ENCODE assay signal across 8 cellular contexts in the genomic region with DNA sequence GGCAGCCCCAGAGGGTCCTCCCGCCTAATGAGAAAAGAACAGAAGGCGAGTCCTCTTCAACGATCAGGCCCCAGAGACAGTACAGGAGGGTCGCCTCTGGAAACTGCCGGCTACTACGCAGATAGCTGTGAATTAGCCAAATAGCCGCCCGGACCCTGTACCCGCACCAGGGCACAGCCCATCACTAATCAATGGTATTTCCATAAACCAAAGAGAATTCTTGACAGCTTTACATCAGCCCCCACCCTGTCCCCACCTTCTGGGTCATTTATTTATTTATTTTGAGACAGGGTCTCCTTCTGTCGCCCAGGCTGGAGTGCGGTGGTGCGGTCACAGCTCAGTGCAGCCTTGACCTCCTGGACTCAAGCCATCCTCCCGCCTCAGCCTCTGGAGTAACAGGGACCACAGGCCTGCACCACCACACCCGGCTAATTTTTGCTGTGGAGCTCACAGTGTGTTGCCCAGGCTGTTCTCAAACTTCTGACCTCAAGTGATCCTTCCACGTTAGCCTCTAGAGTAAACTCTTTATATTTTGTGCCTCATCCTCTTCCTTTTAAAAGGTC. TPM values are rescaled to one million over a fixed set of nuclear protein-coding genes. Genes with fewer than 3 reads are reported as not detected.
DNase-seq lines count a peak whose midpoint lies in the region; ATAC-seq, FAIRE-seq and TF ChIP-seq lines count a peak whose summit lies in the region.

No MANE protein-coding gene starts in this region.

- no peaks in the 10 kb centered on the region for H3K36me3 ChIP-seq in CD8-positive, alpha-beta T cell (ENCODE audit: insufficient read depth, low read length)
- H3K36me3 ChIP-seq in OCI-LY1 (ENCODE audit: insufficient read depth, low read length) = no peaks in the 10 kb centered on the region; the same call in 1 of the 2 replicates
- H3K36me3 ChIP-seq in endothelial cell of umbilical vein (ENCODE audit: control insufficient read depth in 2 of 2, extremely low read depth in 1 of 2, insufficient read depth in 2 of 2, low read length in 2 of 2) = no peaks in the 10 kb centered on the region

- no TSS peak for BruUV-seq in endothelial cell of umbilical vein (replicated peaks; lab: Mats Ljungman, UMichigan)

- peak overlapping the region; percentile 93 for H3K4me2 ChIP-seq in OCI-LY1 (ENCODE audit: low read length)
- peak overlapping the region; percentile 6 for H3K4me2 ChIP-seq in endothelial cell of umbilical vein (ENCODE audit: insufficient read depth, low read length)

- H3K4me3 ChIP-seq in CD8-positive, alpha-beta T cell (ENCODE audit: low read depth, low read length) = peak overlapping the region; percentile 84
- H3K4me3 ChIP-seq in OCI-LY1 (ENCODE audit: low read depth, low read length, poor library complexity, severe bottlenecking) = peak overlapping the region; percentile 74
- H3K4me3 ChIP-seq in endothelial cell of umbilical vein (replicated peaks in 1 of 3; ENCODE audit: insufficient read depth in 1 of 3, low read depth in 1 of 3, low read length in 3 of 3) = peak overlapping the region in 2 of 3 experiments; percentile 43 to 64

- H3K4me1 Mint-ChIP-seq in CD8-positive, alpha-beta T cell (ENCODE audit: low read depth) = peaks cover 36% of the 10 kb centered on the region
- H3K4me1 Mint-ChIP-seq in osteocyte (ENCODE audit: unreplicated experiment) = peaks cover 28% of the 10 kb centered on the region

- peaks cover 31% of the 10 kb centered on the region for H3K4me1 ChIP-seq in CD8-positive, alpha-beta T cell (ENCODE audit: insufficient read depth, low read length)
- H3K4me1 ChIP-seq in OCI-LY1 (ENCODE audit: insufficient read depth, low read length, severe bottlenecking) = peaks cover 27% of the 10 kb centered on the region
- H3K4me1 ChIP-seq in endothelial cell of umbilical vein (ENCODE audit: control insufficient read depth, extremely low read depth, insufficient read depth, low read length) = peaks cover 5% of the 10 kb centered on the region

- H4K20me1 ChIP-seq in OCI-LY1 (ENCODE audit: insufficient read depth, low read length) = no peaks in the 10 kb centered on the region
- no peaks in the 10 kb centered on the region for H4K20me1 ChIP-seq in endothelial cell of umbilical vein (replicated peaks; ENCODE audit: control insufficient read depth, extremely low read depth, insufficient read depth, low read length)

- CTCF ChIA-PET in CD8-positive, alpha-beta T cell (lab: Charles Lee) = no interaction called here
- CTCF ChIA-PET in endothelial cell of umbilical vein (lab: Charles Lee) = no interaction called here

- no peaks in the 10 kb centered on the region for H3K9me2 ChIP-seq in OCI-LY1 (ENCODE audit: low read depth, low read length)

- no peaks in the 10 kb centered on the region for H3K9me3 ChIP-seq in CD8-positive, alpha-beta T cell (ENCODE audit: low read length)
- no peaks in the 10 kb centered on the region for H3K9me3 ChIP-seq in OCI-LY1 (ENCODE audit: low read length)
- no peaks in the 10 kb centered on the region for H3K9me3 ChIP-seq in endothelial cell of umbilical vein (replicated peaks; ENCODE audit: control insufficient read depth, insufficient read depth, low read length)

- dilution Hi-C loops in endothelial cell of umbilical vein (cut with MboI; ENCODE audit: extremely low pct_ligation_motif_present, low sequenced_read_pairs) = no loop called here

- DNase-seq in CD8-positive, alpha-beta T cell = no peak
- DNase-seq in endothelial cell of umbilical vein (ENCODE audit: low read depth, low spot score) = no peak
- DNase-seq in osteocyte (ENCODE audit: extremely low spot score, unreplicated experiment) = no peak
- DNase-seq in NK-92 treated with Interleukin-12 subunit alpha and Interleukin-12 subunit beta, amount 100 ng/mL, for 24 hours (lab: John Stamatoyannopoulos, UW) = no peak
- no peak for DNase-seq in dermis blood vessel endothelial cell
- DNase-seq in globus pallidus (ENCODE audit: low spot score) = no peak
- DNase-seq in stimulated activated naive CD4-positive, alpha-beta T cell (lab: John Stamatoyannopoulos, UW) = no peak

- POLR2A ChIA-PET in CD8-positive, alpha-beta T cell (lab: Charles Lee) = interaction anchor here (0.9 to 1.1 kb wide), 2 partner anchors 18 to 55 kb away, joined by 3 to 6 read pairs; a partner anchor contains a TSS
- POLR2A ChIA-PET in endothelial cell of umbilical vein (lab: Charles Lee) = interaction anchor here (0.8 kb wide), 1 partner anchor 17 kb away, joined by 4 read pairs; no protein-coding TSS in a partner anchor

- H3F3A ChIP-seq in OCI-LY1 (ENCODE audit: insufficient read depth, low read length) = no peaks in the 10 kb centered on the region

- no peaks in the 10 kb centered on the region for H3K27me3 ChIP-seq in CD8-positive, alpha-beta T cell (ENCODE audit: insufficient read depth, low read length)
- H3K27me3 ChIP-seq in OCI-LY1 (ENCODE audit: insufficient read depth, low read length) (no peaks in the 10 kb centered on the region), endothelial cell of umbilical vein (ENCODE audit: control insufficient read depth in 2 of 2, insufficient read depth in 2 of 2, low read length in 2 of 2) (no peaks in the 10 kb centered on the region)

- H3K9ac ChIP-seq in OCI-LY1 (ENCODE audit: low read length) (peak overlapping the region; percentile 95), endothelial cell of umbilical vein (replicated peaks; ENCODE audit: extremely low read depth, insufficient read depth, low read length) (peak overlapping the region; percentile 79)

- TF ChIP-seq POLR2A in endothelial cell of umbilical vein (IDR thresholded peaks at IDR 0.05; ENCODE audit: low read depth, low read length) = no peak

- peak overlapping the region; percentile 81 for H3K27ac ChIP-seq in CD8-positive, alpha-beta T cell (ENCODE audit: low read depth, low read length)
- H3K27ac ChIP-seq in OCI-LY1 (ENCODE audit: low read depth, low read length, poor library complexity, severe bottlenecking) = no peak overlapping the region
- H3K27ac ChIP-seq in endothelial cell of umbilical vein (ENCODE audit: insufficient read depth, low read depth, low read length) = no peak overlapping the region

- no peak for TF ChIP-seq CTCF in CD8-positive, alpha-beta T cell (IDR thresholded peaks at IDR 0.05)
- no peak for TF ChIP-seq CTCF in OCI-LY1 (IDR thresholded peaks at IDR 0.05; ENCODE audit: low read length)
- no peak for TF ChIP-seq CTCF in endothelial cell of umbilical vein (IDR thresholded peaks at IDR 0.05; ENCODE audit: extremely low read depth in 1 of 2, insufficient read depth in 1 of 2, low read depth in 1 of 2, low read length in 2 of 2)
- no peak for TF ChIP-seq CTCF in osteocyte (IDR thresholded peaks at IDR 0.05)

- H3K27ac Mint-ChIP-seq in CD8-positive, alpha-beta T cell = peak overlapping the region; percentile 90
- peak overlapping the region; percentile 75 for H3K27ac Mint-ChIP-seq in osteocyte (ENCODE audit: unreplicated experiment)

- no peak for FAIRE-seq in endothelial cell of umbilical vein (lab: Jason Lieb, UNC)

- H2AFZ ChIP-seq in OCI-LY1 (ENCODE audit: low read length) (no peak overlapping the region), endothelial cell of umbilical vein (ENCODE audit: low read depth, low read length) (peak overlapping the region; percentile 49)

- H3K9me3 Mint-ChIP-seq in CD8-positive, alpha-beta T cell = no peaks in the 10 kb centered on the region
- no peaks in the 10 kb centered on the region for H3K9me3 Mint-ChIP-seq in osteocyte (ENCODE audit: unreplicated experiment)

- H3K27me3 Mint-ChIP-seq in CD8-positive, alpha-beta T cell (ENCODE audit: low read depth) = no peaks in the 10 kb centered on the region
- no peaks in the 10 kb centered on the region for H3K27me3 Mint-ChIP-seq in osteocyte (ENCODE audit: unreplicated experiment)

- ATAC-seq in CD8-positive, alpha-beta T cell = no peak

- H3K79me2 ChIP-seq in OCI-LY1 (ENCODE audit: insufficient read depth, low read length) = 0 out of 2 replicates have a peak, but pooled peaks cover 5% of the 10 kb centered on the region
- H3K79me2 ChIP-seq in endothelial cell of umbilical vein (ENCODE audit: control insufficient read depth, insufficient read depth, low read length) = peaks cover 17% of the 10 kb centered on the region

- H3K36me3 Mint-ChIP-seq in CD8-positive, alpha-beta T cell = peaks cover 5% of the 10 kb centered on the region
- H3K36me3 Mint-ChIP-seq in osteocyte (ENCODE audit: unreplicated experiment) = no peaks in the 10 kb centered on the region

- no peaks in the 10 kb centered on the region for H3K9me1 ChIP-seq in endothelial cell of umbilical vein (replicated peaks; ENCODE audit: control insufficient read depth, extremely low read depth, insufficient read depth, low read length)

- peak overlapping the region; percentile 83 for H3K4me3 Mint-ChIP-seq in CD8-positive, alpha-beta T cell
- peak overlapping the region; percentile 79 for H3K4me3 Mint-ChIP-seq in osteocyte (ENCODE audit: unreplicated experiment)

- intact Hi-C loops in CD8-positive, alpha-beta T cell (cut with DNase I, micrococcal nuclease) = loop anchor here (1.0 to 10.0 kb wide), 6 partner anchors 18 to 171 kb away; a partner anchor contains a TSS
- intact Hi-C loops in endothelial cell of umbilical vein (cut with micrococcal nuclease) = loop anchor here (2.0 kb wide), 1 partner anchor 55 kb away; a partner anchor contains a TSS

RNA-seq across cellular contexts. Expression of a gene that starts 0.8 kb away (rescaled TPM):
- total RNA-seq in CD8-positive, alpha-beta T cell = 10 to 100 TPM; 85.7 to 90.0 TPM
- 89.8 and 94.9 TPM in 2 replicates for total RNA-seq in endothelial cell of umbilical vein
- 59.8 and 76.1 TPM in 2 replicates for polyA plus RNA-seq in endothelial cell of umbilical vein
- polyA plus RNA-seq in endothelial cell of umbilical vein (2011; cell fraction: cytosol; rRNA removed) = 32.8 and 46.6 TPM in 2 replicates
- polyA plus RNA-seq in endothelial cell of umbilical vein (2011; cell fraction: nucleus; rRNA removed) = 214 and 337 TPM in 2 replicates
- polyA plus RNA-seq in endothelial cell of umbilical vein (2012) = 71.9 and 88.4 TPM in 2 replicates
- 52.1 and 73.9 TPM in 2 replicates for polyA minus RNA-seq in endothelial cell of umbilical vein
- polyA minus RNA-seq in endothelial cell of umbilical vein (2011; cell fraction: cytosol; rRNA and poly(A)+ RNA removed) = 26.7 TPM
- polyA minus RNA-seq in endothelial cell of umbilical vein (2011; cell fraction: nucleus; rRNA and poly(A)+ RNA removed) = 52.9 and 94.4 TPM in 2 replicates
- 177 and 179 TPM in 2 replicates for total RNA-seq in osteocyte
- total RNA-seq in dermis blood vessel endothelial cell = 69.9 and 96.7 TPM in 2 replicates

RNA-seq across cellular contexts. Expression of a gene that starts 13.1 kb away (rescaled TPM):
- total RNA-seq in CD8-positive, alpha-beta T cell = not detected
- total RNA-seq in endothelial cell of umbilical vein (0.31 TPM in 1 of 2 replicates, not detected in the other), osteocyte (not detected in 2 replicates), dermis blood vessel endothelial cell (0.09 TPM in 1 of 2 replicates, not detected in the other)
- not detected in 2 replicates for polyA plus RNA-seq in endothelial cell of umbilical vein
- not detected in 2 replicates for polyA plus RNA-seq in endothelial cell of umbilical vein (2011; cell fraction: cytosol; rRNA removed)
- polyA plus RNA-seq in endothelial cell of umbilical vein (2011; cell fraction: nucleus; rRNA removed) = not detected in 2 replicates
- not detected in 2 replicates for polyA plus RNA-seq in endothelial cell of umbilical vein (2012)
- not detected in 2 replicates for polyA minus RNA-seq in endothelial cell of umbilical vein
- not detected for polyA minus RNA-seq in endothelial cell of umbilical vein (2011; cell fraction: cytosol; rRNA and poly(A)+ RNA removed)
- not detected in 2 replicates for polyA minus RNA-seq in endothelial cell of umbilical vein (2011; cell fraction: nucleus; rRNA and poly(A)+ RNA removed)

RNA-seq across cellular contexts. Expression of a gene that starts 17.5 kb away (rescaled TPM):
- 10 to 100 TPM; 23.0 to 23.6 TPM for total RNA-seq in CD8-positive, alpha-beta T cell
- total RNA-seq in endothelial cell of umbilical vein (60.5 and 61.6 TPM in 2 replicates), osteocyte (35.7 and 37.8 TPM in 2 replicates), dermis blood vessel endothelial cell (19.7 and 21.3 TPM in 2 replicates)
- polyA plus RNA-seq in endothelial cell of umbilical vein = 30.7 and 32.8 TPM in 2 replicates
- 14.5 and 21.1 TPM in 2 replicates for polyA plus RNA-seq in endothelial cell of umbilical vein (2011; cell fraction: cytosol; rRNA removed)
- 124 and 125 TPM in 2 replicates for polyA plus RNA-seq in endothelial cell of umbilical vein (2011; cell fraction: nucleus; rRNA removed)
- polyA plus RNA-seq in endothelial cell of umbilical vein (2012) = 25.5 and 32.2 TPM in 2 replicates
- polyA minus RNA-seq in endothelial cell of umbilical vein = 9.7 and 17.8 TPM in 2 replicates
- 16.3 TPM for polyA minus RNA-seq in endothelial cell of umbilical vein (2011; cell fraction: cytosol; rRNA and poly(A)+ RNA removed)
- polyA minus RNA-seq in endothelial cell of umbilical vein (2011; cell fraction: nucleus; rRNA and poly(A)+ RNA removed) = 21.6 and 26.8 TPM in 2 replicates

RNA-seq across cellular contexts. Expression of a gene that starts 31.3 kb away (rescaled TPM):
- 1 to 10 TPM; 2.2 to 2.4 TPM for total RNA-seq in CD8-positive, alpha-beta T cell
- total RNA-seq in endothelial cell of umbilical vein (0.25 and 0.75 TPM in 2 replicates), osteocyte (1.0 and 2.5 TPM in 2 replicates), dermis blood vessel endothelial cell (0.09 and 0.34 TPM in 2 replicates)
- polyA plus RNA-seq in endothelial cell of umbilical vein = 0.13 and 0.65 TPM in 2 replicates
- 0.13 TPM in 1 of 2 replicates, not detected in the other for polyA plus RNA-seq in endothelial cell of umbilical vein (2011; cell fraction: cytosol; rRNA removed)
- 1.7 and 2.5 TPM in 2 replicates for polyA plus RNA-seq in endothelial cell of umbilical vein (2011; cell fraction: nucleus; rRNA removed)
- polyA plus RNA-seq in endothelial cell of umbilical vein (2012) = 0.32 and 1.7 TPM in 2 replicates
- polyA minus RNA-seq in endothelial cell of umbilical vein = 1.4 TPM in 1 of 2 replicates, not detected in the other
- polyA minus RNA-seq in endothelial cell of umbilical vein (2011; cell fraction: cytosol; rRNA and poly(A)+ RNA removed) = not detected
- 0.82 TPM in 1 of 2 replicates, not detected in the other for polyA minus RNA-seq in endothelial cell of umbilical vein (2011; cell fraction: nucleus; rRNA and poly(A)+ RNA removed)

RNA-seq across cellular contexts. Expression of a gene that starts 44.8 kb away (rescaled TPM):
- 1 to 10 TPM in 1 of 2 experiments, under 1 TPM in 1; 0.75 to 1.2 TPM for total RNA-seq in CD8-positive, alpha-beta T cell
- not detected in 2 replicates for total RNA-seq in endothelial cell of umbilical vein
- polyA plus RNA-seq in endothelial cell of umbilical vein = not detected in 2 replicates
- polyA plus RNA-seq in endothelial cell of umbilical vein (2011; cell fraction: cytosol; rRNA removed) = not detected in 2 replicates
- not detected in 2 replicates for polyA plus RNA-seq in endothelial cell of umbilical vein (2011; cell fraction: nucleus; rRNA removed)
- not detected in 2 replicates for polyA plus RNA-seq in endothelial cell of umbilical vein (2012)
- not detected in 2 replicates for polyA minus RNA-seq in endothelial cell of umbilical vein
- not detected for polyA minus RNA-seq in endothelial cell of umbilical vein (2011; cell fraction: cytosol; rRNA and poly(A)+ RNA removed)
- not detected in 2 replicates for polyA minus RNA-seq in endothelial cell of umbilical vein (2011; cell fraction: nucleus; rRNA and poly(A)+ RNA removed)
- not detected in 2 replicates for total RNA-seq in osteocyte
- not detected in 2 replicates for total RNA-seq in dermis blood vessel endothelial cell
